ENCODE assay signal across 13 cellular contexts in the genomic region with DNA sequence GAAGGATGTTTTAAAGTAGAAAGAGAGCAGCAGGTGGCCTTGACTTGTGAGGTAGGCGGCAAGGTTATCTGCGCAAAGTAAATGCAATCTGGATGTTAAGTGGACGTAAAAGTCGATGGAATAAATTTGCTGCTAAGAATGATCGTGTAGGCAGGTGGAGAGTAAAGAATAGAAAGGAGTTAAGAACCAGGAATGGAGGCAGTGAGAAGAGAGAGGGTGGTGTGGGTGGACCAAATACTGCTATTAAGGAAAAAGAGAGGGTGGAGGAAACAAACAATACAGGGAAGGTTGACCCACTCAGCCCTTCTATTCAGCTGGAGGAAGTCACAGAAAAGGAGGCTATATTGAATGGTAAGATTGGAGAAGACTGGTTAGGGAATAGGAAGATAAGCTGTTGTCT. TPM values are rescaled to one million over a fixed set of nuclear protein-coding genes. Genes with fewer than 3 reads are reported as not detected.
A peak's percentile ranks its signal among the peaks of the same experiment; 100 is the strongest.
DNase-seq lines count a peak whose midpoint lies in the region; ATAC-seq and TF ChIP-seq lines count a peak whose summit lies in the region.
"Had no signal": no experiment of that assay in that cellular context is flagged by ENCODE, and none has a peak within 500 bp of the region (broad histone marks: within the 10 kb centered on the region; RNA-seq: fewer than 3 reads in every experiment).

No MANE protein-coding gene starts in this region.

- no peaks in the 10 kb centered on the region for H3K27me3 Mint-ChIP-seq in activated naive CD8-positive, alpha-beta T cell
- H3K27me3 Mint-ChIP-seq in natural killer cell (ENCODE audit: low read depth in 2 of 2) = no peaks in the 10 kb centered on the region

- peaks cover 43% of the 10 kb centered on the region for H3K4me1 Mint-ChIP-seq in activated naive CD8-positive, alpha-beta T cell (ENCODE audit: low read depth)
- H3K4me1 Mint-ChIP-seq in natural killer cell = peaks cover 31 to 37% of the 10 kb centered on the region in 2 donors

- ATAC-seq in left ventricle myocardium superior = no peak
- ATAC-seq in natural killer cell = no peak
- ATAC-seq in GM19452 (IDR thresholded peaks at IDR 0.05; ENCODE audit: unreplicated experiment) = no peak
- no peak for ATAC-seq in GM18870 (IDR thresholded peaks at IDR 0.05; ENCODE audit: unreplicated experiment)
- ATAC-seq: HepG2 had no signal

- H3K4me1 ChIP-seq in left ventricle myocardium inferior = peaks cover 47% of the 10 kb centered on the region

- no peaks in the 10 kb centered on the region for H3K27me3 ChIP-seq in left ventricle myocardium inferior (ENCODE audit: low read depth)
- H3K27me3 ChIP-seq: pancreas had no signal

- H3K4me3 ChIP-seq in left ventricle myocardium inferior = no peak overlapping the region

- H3K4me3 Mint-ChIP-seq in activated naive CD8-positive, alpha-beta T cell = peak overlapping the region; percentile 65
- H3K4me3 Mint-ChIP-seq in natural killer cell = peak overlapping the region; percentile 14

- H3K9me3 Mint-ChIP-seq in activated naive CD8-positive, alpha-beta T cell (ENCODE audit: low read depth) = no peaks in the 10 kb centered on the region
- H3K9me3 Mint-ChIP-seq in natural killer cell = no peaks in the 10 kb centered on the region

- H3K9me3 ChIP-seq in left ventricle myocardium inferior (replicated peaks) = no peaks in the 10 kb centered on the region
- H3K9me3 ChIP-seq: pancreas had no signal

- no peak for DNase-seq in left ventricle myocardium inferior
- no peak for DNase-seq in left ventricle myocardium superior
- no peak for DNase-seq in natural killer cell
- no peak for DNase-seq in activated CD8-positive, alpha-beta memory T cell treated with anti-CD3 and anti-CD28 coated beads, Interleukin-2, amount 50 U/mL, for 4 hours
- no peak for DNase-seq in SW480 (ENCODE audit: low spot score)
- DNase-seq: kidney glomerular epithelial cell, NCI-H1694 treated with DMSO at 0.1 percent for 48 hours, pancreas, T1000 had no signal

- no peak for TF ChIP-seq CTCF in left ventricle myocardium inferior (IDR thresholded peaks at IDR 0.05; ENCODE audit: borderline replicate concordance)
- TF ChIP-seq CTCF in natural killer cell (IDR thresholded peaks at IDR 0.05) = no peak

- peak overlapping the region; percentile 95 for H3K27ac ChIP-seq in left ventricle myocardium inferior (replicated peaks)

- intact Hi-C loops in left ventricle myocardium inferior (cut with micrococcal nuclease) = no loop called here
- intact Hi-C loops in left ventricle myocardium superior (cut with micrococcal nuclease) = no loop called here
- intact Hi-C loops in natural killer cell (cut with micrococcal nuclease) = loop anchor here (5.0 to 10.0 kb wide), 2 partner anchors 72 to 76 kb away; no protein-coding TSS in a partner anchor

- H3K36me3 ChIP-seq in left ventricle myocardium inferior = no peaks in the 10 kb centered on the region
- H3K36me3 ChIP-seq: pancreas had no signal

- peak overlapping the region; percentile 72 for H3K27ac Mint-ChIP-seq in activated naive CD8-positive, alpha-beta T cell
- peak overlapping the region; percentile 11 to 88 for H3K27ac Mint-ChIP-seq in natural killer cell

- peaks cover 4% of the 10 kb centered on the region for H3K36me3 Mint-ChIP-seq in activated naive CD8-positive, alpha-beta T cell
- H3K36me3 Mint-ChIP-seq in natural killer cell = no peaks in the 10 kb centered on the region

RNA-seq across cellular contexts. Expression of gene CUL1, which starts 1.9 kb away (rescaled TPM):
- total RNA-seq in left ventricle myocardium inferior (48.2 TPM), left ventricle myocardium superior (48.7 TPM), natural killer cell (10 to 100 TPM; 37.4 to 45.1 (median 43.2) TPM)
